Comparison of ENCODE assay signal across 19 cellular contexts in genomic region chr1:9361630-9362256, GRCh38.
A peak's percentile ranks its signal among the peaks of the same experiment; 100 is the strongest.
DNase-seq lines count a peak whose midpoint lies in the region; ATAC-seq, FAIRE-seq and TF ChIP-seq lines count a peak whose summit lies in the region.
"Had no signal": no experiment of that assay in that cellular context is flagged by ENCODE, and none has a peak within 500 bp of the region (broad histone marks: within the 10 kb centered on the region; RNA-seq: fewer than 3 reads in every experiment).

No MANE protein-coding gene starts in this region.

- CTCF ChIA-PET in IMR-90 (lab: Yijun Ruan, JAX), result no interaction called here

- peaks cover 91% of the 10 kb centered on the region for H4K20me1 ChIP-seq in IMR-90 (ENCODE audit: insufficient read depth, low read length)

- H3K27me3 Mint-ChIP-seq in naive B cell, result no peaks in the 10 kb centered on the region
- H3K27me3 Mint-ChIP-seq: activated naive CD4-positive, alpha-beta T cell treated with anti-CD3 and anti-CD28 coated beads, Interleukin-2, amount 10 ng/mL, durations not matched to agents 7 days and 5 days had no signal

- H3K4me1 ChIP-seq in IMR-90 (ENCODE audit: control insufficient read depth, insufficient read depth, low read length) (peaks cover 5% of the 10 kb centered on the region; the same call in 1 of the 2 replicates), tibial artery (peaks cover 0 to 98% (median 49%) of the 10 kb centered on the region in 4 donors)
- H3K4me1 ChIP-seq: prostate gland had no signal

- H3K4ac ChIP-seq in IMR-90 (ENCODE audit: low read depth, low read length), result no peak overlapping the region

- no peak overlapping the region for H2BK15ac ChIP-seq in IMR-90 (ENCODE audit: low read depth, low read length)

- H3K23ac ChIP-seq in IMR-90 (ENCODE audit: low read depth, low read length), result no peak overlapping the region

- H3K9me1 ChIP-seq in IMR-90 (ENCODE audit: insufficient read depth, low read length), result peaks cover 16% of the 10 kb centered on the region

- no TSS peak for BruUV-seq in IMR-90 (replicated peaks; lab: Mats Ljungman, UMichigan)

- H3K56ac ChIP-seq in IMR-90 (ENCODE audit: extremely low read depth, insufficient read depth, low read length), result no peak overlapping the region

- no peak overlapping the region for H4K5ac ChIP-seq in IMR-90 (ENCODE audit: low read depth, low read length)

- no peak for TF ChIP-seq RAD21 in IMR-90 (IDR thresholded peaks at IDR 0.05; ENCODE audit: low read length)

- POLR2A ChIA-PET in IMR-90 (lab: Charles Lee; ENCODE audit: unreplicated experiment), result no interaction called here

- peaks cover 0 to 2% (median 0%) of the 10 kb centered on the region in 7 donors for H3K9me3 Mint-ChIP-seq in naive B cell
- H3K9me3 Mint-ChIP-seq: activated naive CD4-positive, alpha-beta T cell treated with anti-CD3 and anti-CD28 coated beads, Interleukin-2, amount 10 ng/mL, durations not matched to agents 7 days and 5 days; naive thymus-derived CD8-positive, alpha-beta T cell had no signal

- H4K91ac ChIP-seq in IMR-90 (ENCODE audit: insufficient read depth, low read depth, low read length), result no peak overlapping the region

- no peak overlapping the region for H2BK5ac ChIP-seq in IMR-90 (ENCODE audit: low read depth, low read length, poor library complexity, severe bottlenecking)

- H3K79me1 ChIP-seq in IMR-90 (ENCODE audit: low read depth in 1 of 2, low read length in 2 of 2), result peaks cover 23 to 94% of the 10 kb centered on the region in 2 experiments

- whole genome bisulfite sequencing in IMR-90 (ENCODE audit: extremely low coverage in 2 of 2, insufficient read length in 1 of 2), 2 experiments, result 90% methylated on average over 2 of the region's 14 CpGs; no CpG with 5 or more reads in 1 of the 2 experiments

- H2BK20ac ChIP-seq in IMR-90 (ENCODE audit: low read depth, low read length), result 0 out of 2 replicates have a peak overlapping the region, but pooled peaks have one; percentile 6

- no peak overlapping the region for H4K8ac ChIP-seq in IMR-90 (ENCODE audit: low read depth in 2 of 2, low read length in 2 of 2)

- H3K4me3 ChIP-seq in IMR-90 (ENCODE audit: insufficient read depth, low read depth, low read length), result no peak overlapping the region
- peak overlapping the region in 1 of 59 donors; percentile 7 for H3K4me3 ChIP-seq in dorsolateral prefrontal cortex
- H3K4me3 ChIP-seq in tibial artery, result peak overlapping the region in 1 of 2 donors; percentile 12
- H3K4me3 ChIP-seq: prostate gland, stomach had no signal

- no peak overlapping the region for H2AK5ac ChIP-seq in IMR-90 (ENCODE audit: low read depth, low read length)

- H3K4me1 Mint-ChIP-seq in naive B cell, result peaks cover 21 to 41% (median 25%) of the 10 kb centered on the region in 3 donors
- H3K4me1 Mint-ChIP-seq: activated naive CD4-positive, alpha-beta T cell treated with anti-CD3 and anti-CD28 coated beads, Interleukin-2, amount 10 ng/mL, durations not matched to agents 7 days and 5 days had no signal

- no peak overlapping the region for H3K9ac ChIP-seq in IMR-90 (ENCODE audit: low read depth, low read length)

- no peak for TF ChIP-seq POLR2A in IMR-90 (IDR thresholded peaks at IDR 0.05; ENCODE audit: low read depth, low read length)

- no peak overlapping the region for H2AFZ ChIP-seq in IMR-90 (replicated peaks; ENCODE audit: low read length, poor library complexity)

- ATAC-seq in IMR-90 (ENCODE audit: low read depth) (peak; percentile 38; the same call in 1 of the 2 replicates), naive B cell (ENCODE audit: low read depth in 2 of 2) (no peak), GM21737 (IDR thresholded peaks at IDR 0.05; ENCODE audit: unreplicated experiment) (no peak), HG03139 (IDR thresholded peaks at IDR 0.05; ENCODE audit: unreplicated experiment) (no peak)
- ATAC-seq: left colon; naive thymus-derived CD8-positive, alpha-beta T cell had no signal

- H3K14ac ChIP-seq in IMR-90 (replicated peaks; ENCODE audit: low read depth, low read length), result no peak overlapping the region

- peak overlapping the region; percentile 42 for H2AK9ac ChIP-seq in IMR-90 (replicated peaks; ENCODE audit: low read depth, low read length, poor library complexity)

- no peak for FAIRE-seq in D721Med (lab: Jason Lieb, UNC)

- peak overlapping the region in 7 of 8 donors; percentile 55 to 93 (median 86) for H3K4me3 Mint-ChIP-seq in naive B cell
- H3K4me3 Mint-ChIP-seq: activated naive CD4-positive, alpha-beta T cell treated with anti-CD3 and anti-CD28 coated beads, Interleukin-2, amount 10 ng/mL, durations not matched to agents 7 days and 5 days; brain had no signal

- H3K27ac ChIP-seq in IMR-90 (ENCODE audit: insufficient read depth, low read length) (no peak overlapping the region), dorsolateral prefrontal cortex (peak overlapping the region in 48 of 59 donors; percentile 15 to 93 (median 85)), tibial artery (peak overlapping the region; percentile 62 to 66)
- H3K27ac ChIP-seq: prostate gland had no signal

- in situ Hi-C loops in IMR-90 (cut with MboI; ENCODE audit: low sequenced_read_pairs), result no loop called here

- no peak overlapping the region for H3K18ac ChIP-seq in IMR-90 (ENCODE audit: low read depth, low read length)

- H3K27me3 ChIP-seq in IMR-90 (ENCODE audit: control insufficient read depth, insufficient read depth, low read length), result no peaks in the 10 kb centered on the region
- no peaks in the 10 kb centered on the region for H3K27me3 ChIP-seq in dorsolateral prefrontal cortex
- no peaks in the 10 kb centered on the region for H3K27me3 ChIP-seq in tibial artery
- H3K27me3 ChIP-seq: stomach had no signal

- dilution Hi-C loops in IMR-90 (cut with HindIII; ENCODE audit: low sequenced_read_pairs, unreplicated experiment), result no loop called here

- no peak overlapping the region for H3K4me2 ChIP-seq in IMR-90 (ENCODE audit: low read depth, low read length)

- intact Hi-C loops in IMR-90 (cut with micrococcal nuclease), result no loop called here
- intact Hi-C loops in dorsolateral prefrontal cortex (cut with DNase I), result loop anchor here in 1 of 2 donors (2.0 to 5.0 kb wide), 2 partner anchors 35 to 69 kb away; partner anchors contain the start of gene SPSB1
- intact Hi-C loops in tibial artery (cut with DNase I; ENCODE audit: low total_unique reads), result no loop called here

- peaks cover 6 to 8% of the 10 kb centered on the region in 2 donors for H3K36me3 Mint-ChIP-seq in naive B cell
- H3K36me3 Mint-ChIP-seq: activated naive CD4-positive, alpha-beta T cell treated with anti-CD3 and anti-CD28 coated beads, Interleukin-2, amount 10 ng/mL, durations not matched to agents 7 days and 5 days had no signal

- H3K36me3 ChIP-seq in IMR-90 (ENCODE audit: control insufficient read depth, insufficient read depth, low read length), result peaks cover 22% of the 10 kb centered on the region
- H3K36me3 ChIP-seq in tibial artery, result peaks cover 8 to 24% (median 22%) of the 10 kb centered on the region in 3 donors
- H3K36me3 ChIP-seq: prostate gland had no signal

- no peaks in the 10 kb centered on the region for H3K9me3 ChIP-seq in IMR-90 (ENCODE audit: control insufficient read depth, insufficient read depth, low read length)
- no peaks in the 10 kb centered on the region for H3K9me3 ChIP-seq in tibial artery
- H3K9me3 ChIP-seq: prostate gland, stomach had no signal

- H2BK120ac ChIP-seq in IMR-90 (ENCODE audit: low read depth, low read length), result no peak overlapping the region

- no peak for TF ChIP-seq CTCF in IMR-90 (conservative IDR thresholded peaks at IDR 0.05; ENCODE audit: low read depth, low read length)
- TF ChIP-seq CTCF in dorsolateral prefrontal cortex (IDR thresholded peaks at IDR 0.05 in 54 of 56, conservative IDR thresholded peaks at IDR 0.05 in 2 of 56; ENCODE audit: low read depth in 1 of 56, partially characterized antibody in 56 of 56), result no peak
- TF ChIP-seq CTCF in tibial artery (IDR thresholded peaks at IDR 0.05), result no peak
- TF ChIP-seq CTCF in D721Med (IDR thresholded peaks at IDR 0.05; ENCODE audit: insufficient read depth, missing control alignments), result no peak

- H3K27ac Mint-ChIP-seq in naive B cell, result peak overlapping the region in 5 of 6 donors; percentile 39 to 89 (median 61)
- H3K27ac Mint-ChIP-seq: activated naive CD4-positive, alpha-beta T cell treated with anti-CD3 and anti-CD28 coated beads, Interleukin-2, amount 10 ng/mL, durations not matched to agents 7 days and 5 days; naive thymus-derived CD8-positive, alpha-beta T cell had no signal

- peak; percentile 50 for DNase-seq in IMR-90
- DNase-seq in dorsolateral prefrontal cortex, result no peak
- DNase-seq in naive B cell, result no peak
- DNase-seq in tibial artery, result no peak
- DNase-seq in D721Med (ENCODE audit: insufficient read length, low spot score), result no peak
- DNase-seq in stimulated activated naive CD4-positive, alpha-beta T cell treated with Interleukin-2 at 50 U/mL for 16 hours (lab: John Stamatoyannopoulos, UW), result no peak
- DNase-seq: activated CD8-positive, alpha-beta memory T cell treated with anti-CD3 and anti-CD28 coated beads, Interleukin-2, amount 50 U/mL, for 4 hours; activated naive CD4-positive, alpha-beta T cell treated with anti-CD3 and anti-CD28 coated beads, Interleukin-2, amount 10 ng/mL, durations not matched to agents 7 days and 5 days; HCEC 1CT; left colon; MM.1S; naive thymus-derived CD8-positive, alpha-beta T cell; NCI-H1694; NCI-H524 treated with DMSO at 0.1 percent for 48 hours; stomach had no signal

TF ChIP-seq in IMR-90, 13 proteins besides CTCF, POLR2A, EP300 and RAD21 (continues in another document):
- no peak for TF ChIP-seq RCOR1 (IDR thresholded peaks at IDR 0.05; ENCODE audit: insufficient replicate concordance, low read length)
- no peak for TF ChIP-seq BHLHE40 (IDR thresholded peaks at IDR 0.05; ENCODE audit: low read depth, low read length)
- TF ChIP-seq MXI1 (IDR thresholded peaks at IDR 0.05; ENCODE audit: borderline replicate concordance, low read depth, low read length), result no peak
- no peak for TF ChIP-seq CHD1 (IDR thresholded peaks at IDR 0.05; ENCODE audit: low read depth, low read length)
- TF ChIP-seq USF2 (IDR thresholded peaks at IDR 0.05; ENCODE audit: low read depth, low read length), result no peak
- no peak for TF ChIP-seq FOS (IDR thresholded peaks at IDR 0.05; ENCODE audit: low read depth, low read length)
- TF ChIP-seq MAZ (IDR thresholded peaks at IDR 0.05; ENCODE audit: borderline replicate concordance, low read depth, low read length), result no peak
